1 cellular context compared by ENCODE assay signal in genomic region chr11:126578021-126578420, GRCh38.
TF ChIP-seq lines count a peak whose summit lies in the region.

No MANE protein-coding gene starts in this region.

TF ChIP-seq in H1, 55 proteins besides CTCF, POLR2A, EP300 and RAD21 (continued from another document):
- TF ChIP-seq CHD7 (IDR thresholded peaks at IDR 0.05; ENCODE audit: insufficient replicate concordance, low read length): no peak
- TF ChIP-seq E2F6 (IDR thresholded peaks at IDR 0.05): no peak
- TF ChIP-seq PHF8 (conservative IDR thresholded peaks at IDR 0.05; ENCODE audit: low read depth, low read length): no peak
- TF ChIP-seq POU5F1 (IDR thresholded peaks at IDR 0.05; ENCODE audit: low read depth, low read length): no peak
- TF ChIP-seq JUN (IDR thresholded peaks at IDR 0.05; ENCODE audit: low read depth, low read length): no peak
